1 cellular context compared by ENCODE assay signal in the genomic region with DNA sequence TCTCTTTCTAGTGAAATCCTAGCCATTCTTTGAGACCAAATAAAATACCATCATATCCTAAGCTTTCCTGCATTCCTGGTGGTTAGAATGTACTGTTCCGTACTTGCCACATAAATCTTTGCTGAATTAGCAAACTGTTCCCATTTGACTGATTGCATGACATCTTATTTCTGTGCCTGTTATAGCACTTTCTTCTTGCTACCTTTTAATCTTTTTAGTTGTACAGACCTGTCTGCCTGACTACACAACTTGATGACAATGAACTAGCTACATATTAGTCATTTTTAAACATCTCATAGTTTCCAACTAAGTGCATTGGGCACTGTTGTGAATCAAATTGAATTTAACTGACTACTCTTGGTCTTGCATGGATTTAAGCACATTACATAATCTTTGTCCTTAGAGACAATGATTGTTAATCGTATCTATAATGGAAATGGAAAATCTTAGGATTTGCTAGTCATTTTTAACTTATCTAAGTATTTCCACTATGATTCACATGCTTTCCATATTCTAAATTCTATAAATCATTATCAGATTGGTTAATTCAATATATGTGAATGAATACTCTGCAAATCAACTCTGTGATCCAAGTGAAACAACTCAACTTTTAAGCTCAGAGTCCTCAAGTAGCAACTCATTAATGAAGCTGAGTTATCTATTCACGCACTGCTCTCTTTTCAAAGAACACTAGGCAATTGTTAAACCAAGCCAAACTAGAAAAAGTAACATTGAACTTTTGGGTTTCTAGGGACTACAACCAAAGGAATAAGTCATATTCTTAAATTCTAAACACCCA.
TF ChIP-seq lines count a peak whose summit lies in the region.

No MANE protein-coding gene starts in this region.

TF ChIP-seq in HepG2, 621 proteins besides CTCF, POLR2A, EP300 and RAD21 (continued from another document):
- TF ChIP-seq, protein P1, sequence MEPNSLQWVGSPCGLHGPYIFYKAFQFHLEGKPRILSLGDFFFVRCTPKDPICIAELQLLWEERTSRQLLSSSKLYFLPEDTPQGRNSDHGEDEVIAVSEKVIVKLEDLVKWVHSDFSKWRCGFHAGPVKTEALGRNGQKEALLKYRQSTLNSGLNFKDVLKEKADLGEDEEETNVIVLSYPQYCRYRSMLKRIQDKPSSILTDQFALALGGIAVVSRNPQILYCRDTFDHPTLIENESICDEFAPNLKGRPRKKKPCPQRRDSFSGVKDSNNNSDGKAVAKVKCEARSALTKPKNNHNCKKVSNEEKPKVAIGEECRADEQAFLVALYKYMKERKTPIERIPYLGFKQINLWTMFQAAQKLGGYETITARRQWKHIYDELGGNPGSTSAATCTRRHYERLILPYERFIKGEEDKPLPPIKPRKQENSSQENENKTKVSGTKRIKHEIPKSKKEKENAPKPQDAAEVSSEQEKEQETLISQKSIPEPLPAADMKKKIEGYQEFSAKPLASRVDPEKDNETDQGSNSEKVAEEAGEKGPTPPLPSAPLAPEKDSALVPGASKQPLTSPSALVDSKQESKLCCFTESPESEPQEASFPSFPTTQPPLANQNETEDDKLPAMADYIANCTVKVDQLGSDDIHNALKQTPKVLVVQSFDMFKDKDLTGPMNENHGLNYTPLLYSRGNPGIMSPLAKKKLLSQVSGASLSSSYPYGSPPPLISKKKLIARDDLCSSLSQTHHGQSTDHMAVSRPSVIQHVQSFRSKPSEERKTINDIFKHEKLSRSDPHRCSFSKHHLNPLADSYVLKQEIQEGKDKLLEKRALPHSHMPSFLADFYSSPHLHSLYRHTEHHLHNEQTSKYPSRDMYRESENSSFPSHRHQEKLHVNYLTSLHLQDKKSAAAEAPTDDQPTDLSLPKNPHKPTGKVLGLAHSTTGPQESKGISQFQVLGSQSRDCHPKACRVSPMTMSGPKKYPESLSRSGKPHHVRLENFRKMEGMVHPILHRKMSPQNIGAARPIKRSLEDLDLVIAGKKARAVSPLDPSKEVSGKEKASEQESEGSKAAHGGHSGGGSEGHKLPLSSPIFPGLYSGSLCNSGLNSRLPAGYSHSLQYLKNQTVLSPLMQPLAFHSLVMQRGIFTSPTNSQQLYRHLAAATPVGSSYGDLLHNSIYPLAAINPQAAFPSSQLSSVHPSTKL (CRISPR knock-in tag; IDR thresholded peaks at IDR 0.05) = peak; percentile 13; the same call in 1 of the 2 replicates
- TF ChIP-seq MAFG (CRISPR knock-in tag; IDR thresholded peaks at IDR 0.05) = no peak
- TF ChIP-seq, protein P2, sequence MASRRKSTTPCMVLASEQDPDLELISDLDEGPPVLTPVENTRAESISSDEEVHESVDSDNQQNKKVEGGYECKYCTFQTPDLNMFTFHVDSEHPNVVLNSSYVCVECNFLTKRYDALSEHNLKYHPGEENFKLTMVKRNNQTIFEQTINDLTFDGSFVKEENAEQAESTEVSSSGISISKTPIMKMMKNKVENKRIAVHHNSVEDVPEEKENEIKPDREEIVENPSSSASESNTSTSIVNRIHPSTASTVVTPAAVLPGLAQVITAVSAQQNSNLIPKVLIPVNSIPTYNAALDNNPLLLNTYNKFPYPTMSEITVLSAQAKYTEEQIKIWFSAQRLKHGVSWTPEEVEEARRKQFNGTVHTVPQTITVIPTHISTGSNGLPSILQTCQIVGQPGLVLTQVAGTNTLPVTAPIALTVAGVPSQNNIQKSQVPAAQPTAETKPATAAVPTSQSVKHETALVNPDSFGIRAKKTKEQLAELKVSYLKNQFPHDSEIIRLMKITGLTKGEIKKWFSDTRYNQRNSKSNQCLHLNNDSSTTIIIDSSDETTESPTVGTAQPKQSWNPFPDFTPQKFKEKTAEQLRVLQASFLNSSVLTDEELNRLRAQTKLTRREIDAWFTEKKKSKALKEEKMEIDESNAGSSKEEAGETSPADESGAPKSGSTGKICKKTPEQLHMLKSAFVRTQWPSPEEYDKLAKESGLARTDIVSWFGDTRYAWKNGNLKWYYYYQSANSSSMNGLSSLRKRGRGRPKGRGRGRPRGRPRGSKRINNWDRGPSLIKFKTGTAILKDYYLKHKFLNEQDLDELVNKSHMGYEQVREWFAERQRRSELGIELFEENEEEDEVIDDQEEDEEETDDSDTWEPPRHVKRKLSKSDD (CRISPR knock-in tag; IDR thresholded peaks at IDR 0.05; ENCODE audit: low read depth) = no peak
- peak; percentile 49; the same call in 1 of the 2 replicates for TF ChIP-seq SOX5 (CRISPR knock-in tag; IDR thresholded peaks at IDR 0.05; ENCODE audit: borderline replicate concordance)
- no peak for TF ChIP-seq ZNF576 (CRISPR knock-in tag; IDR thresholded peaks at IDR 0.05)
- no peak for TF ChIP-seq ZFP36L2 (CRISPR knock-in tag; IDR thresholded peaks at IDR 0.05)
- no peak for TF ChIP-seq GTF2F1 (IDR thresholded peaks at IDR 0.05; ENCODE audit: low read length)
